In the genomic region with DNA sequence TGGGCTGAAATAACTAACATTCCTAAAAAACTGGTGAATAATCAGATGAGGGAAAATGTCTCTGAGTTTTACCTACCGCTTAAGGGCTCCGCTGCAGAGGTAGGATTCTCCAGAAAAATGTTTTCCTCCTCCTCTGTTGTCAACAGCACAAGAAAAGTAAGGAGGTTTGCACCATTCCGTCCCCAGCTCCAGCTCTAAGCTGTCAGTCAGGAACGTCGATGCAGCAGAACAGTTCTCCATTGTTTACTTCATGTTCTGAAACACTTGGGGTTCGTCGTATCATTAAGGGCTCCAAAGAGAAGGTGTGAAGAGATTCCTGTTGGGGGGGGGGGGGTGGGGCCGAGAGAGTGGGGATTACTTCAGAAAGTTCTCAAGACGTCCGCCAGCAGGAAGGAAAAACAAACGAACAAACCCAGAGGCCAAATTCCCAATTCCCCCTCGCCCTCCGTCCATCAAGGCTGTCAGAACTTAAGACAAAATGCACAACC, we compare ENCODE assay signal across 8 cellular contexts. TPM values are rescaled to one million over a fixed set of nuclear protein-coding genes. Genes with fewer than 3 reads are reported as not detected.
DNase-seq lines count a peak whose midpoint lies in the region; ATAC-seq, FAIRE-seq and TF ChIP-seq lines count a peak whose summit lies in the region.

No MANE protein-coding gene starts in this region.

- peak overlapping the region; percentile 85 for H3K4me3 ChIP-seq in hepatocyte
- H3K4me3 ChIP-seq in skeletal muscle satellite cell (ENCODE audit: low read length): peak overlapping the region; percentile 91

- H3K27me3 ChIP-seq in hepatocyte: no peaks in the 10 kb centered on the region
- H3K27me3 ChIP-seq in skeletal muscle satellite cell (ENCODE audit: control insufficient read depth, insufficient read depth, low read length): no peaks in the 10 kb centered on the region

- H3K9ac ChIP-seq in skeletal muscle satellite cell (ENCODE audit: low read depth, low read length): peak overlapping the region; percentile 91

- H4K20me1 ChIP-seq in hepatocyte (ENCODE audit: insufficient read depth, poor library complexity, severe bottlenecking): no peaks in the 10 kb centered on the region

- no peak for FAIRE-seq in frontal cortex (lab: Jason Lieb, UNC)

- no peak for TF ChIP-seq CTCF in hepatocyte (IDR thresholded peaks at IDR 0.05; ENCODE audit: poor library complexity)

- H3K9me2 ChIP-seq in hepatocyte (replicated peaks; ENCODE audit: insufficient read depth): no peaks in the 10 kb centered on the region

- H3K9me3 ChIP-seq in hepatocyte (ENCODE audit: low read depth): no peaks in the 10 kb centered on the region
- H3K9me3 ChIP-seq in skeletal muscle satellite cell (replicated peaks; ENCODE audit: low read length): no peaks in the 10 kb centered on the region

- H3K79me2 ChIP-seq in hepatocyte: peaks cover 17% of the 10 kb centered on the region

- H3K36me3 ChIP-seq in hepatocyte (replicated peaks; ENCODE audit: insufficient read depth, low read depth) (no peaks in the 10 kb centered on the region), skeletal muscle satellite cell (ENCODE audit: insufficient read depth, low read length) (no peaks in the 10 kb centered on the region)

- WGBS in hepatocyte (ENCODE audit: low lambda C conversion rate, missing lambda C conversion rate): 4% methylated on average over 11 of the region's 13 CpGs

- DNase-seq in AG08396 (ENCODE audit: low spot score) (peak; percentile 8), hepatocyte (ENCODE audit: low spot score) (peak; percentile 18), NCI-H2081 treated with DMSO at 0.1 percent for 48 hours (lab: John Stamatoyannopoulos, UW) (no peak), frontal cortex (ENCODE audit: low spot score in 2 of 2) (no peak)
- peak; percentile 5 to 13 for DNase-seq in activated CD4-positive, alpha-beta T cell treated with anti-CD3 and anti-CD28 coated beads, Interleukin-2, amount 50 U/mL, for 48 hours

- ATAC-seq in GM18502 (IDR thresholded peaks at IDR 0.05; ENCODE audit: poor library complexity, unreplicated experiment) (peak; percentile 5), HG03175 (IDR thresholded peaks at IDR 0.05; ENCODE audit: unreplicated experiment) (peak; percentile 1)

- H3K4me1 ChIP-seq in hepatocyte (ENCODE audit: insufficient read depth): peaks cover 11% of the 10 kb centered on the region
- peaks cover 7% of the 10 kb centered on the region for H3K4me1 ChIP-seq in skeletal muscle satellite cell (ENCODE audit: control insufficient read depth, insufficient read depth, low read length)

- peak overlapping the region; percentile 89 for H3K4me2 ChIP-seq in hepatocyte
- peak overlapping the region; percentile 90 for H3K4me2 ChIP-seq in skeletal muscle satellite cell (ENCODE audit: low read length)

- peak overlapping the region; percentile 85 for H2AFZ ChIP-seq in hepatocyte

- H3K27ac ChIP-seq in hepatocyte: peak overlapping the region; percentile 25

RNA-seq across cellular contexts. Expression of a gene that starts 0.7 kb away (rescaled TPM):
- 10.1 and 12.2 TPM in 2 replicates for total RNA-seq in hepatocyte
- 2.7 and 3.8 TPM in 2 replicates for polyA plus RNA-seq in hepatocyte
- 16.7 and 22.5 TPM in 2 replicates for total RNA-seq in skeletal muscle satellite cell (2012; rRNA removed)
- 9.4 TPM for total RNA-seq in frontal cortex

Comparison
In these comparisons a context has a peak if more than half of its experiments do, and no peak if none do; other contexts are left out.
1. DNase-seq: peak in AG08396 (single experiment), activated CD4-positive, alpha-beta T cell treated with anti-CD3 and anti-CD28 coated beads, Interleukin-2, amount 50 U/mL, for 48 hours (2 of 2) and hepatocyte (single experiment); none in NCI-H2081 treated with DMSO at 0.1 percent for 48 hours (single experiment) and frontal cortex (0 of 2).